In genomic region chr12:53198470-53199110, GRCh38 we compare ENCODE assay signal across 1 cellular context.
TF ChIP-seq lines count a peak whose summit lies in the region.

No MANE protein-coding gene starts in this region.

TF ChIP-seq in K562, 482 proteins besides CTCF, POLR2A, EP300 and RAD21:
- no peak for TF ChIP-seq SRF (CRISPR knock-in tag; IDR thresholded peaks at IDR 0.05)
- no peak for TF ChIP-seq E2F1 (CRISPR knock-in tag; IDR thresholded peaks at IDR 0.05)
- TF ChIP-seq, protein P1, sequence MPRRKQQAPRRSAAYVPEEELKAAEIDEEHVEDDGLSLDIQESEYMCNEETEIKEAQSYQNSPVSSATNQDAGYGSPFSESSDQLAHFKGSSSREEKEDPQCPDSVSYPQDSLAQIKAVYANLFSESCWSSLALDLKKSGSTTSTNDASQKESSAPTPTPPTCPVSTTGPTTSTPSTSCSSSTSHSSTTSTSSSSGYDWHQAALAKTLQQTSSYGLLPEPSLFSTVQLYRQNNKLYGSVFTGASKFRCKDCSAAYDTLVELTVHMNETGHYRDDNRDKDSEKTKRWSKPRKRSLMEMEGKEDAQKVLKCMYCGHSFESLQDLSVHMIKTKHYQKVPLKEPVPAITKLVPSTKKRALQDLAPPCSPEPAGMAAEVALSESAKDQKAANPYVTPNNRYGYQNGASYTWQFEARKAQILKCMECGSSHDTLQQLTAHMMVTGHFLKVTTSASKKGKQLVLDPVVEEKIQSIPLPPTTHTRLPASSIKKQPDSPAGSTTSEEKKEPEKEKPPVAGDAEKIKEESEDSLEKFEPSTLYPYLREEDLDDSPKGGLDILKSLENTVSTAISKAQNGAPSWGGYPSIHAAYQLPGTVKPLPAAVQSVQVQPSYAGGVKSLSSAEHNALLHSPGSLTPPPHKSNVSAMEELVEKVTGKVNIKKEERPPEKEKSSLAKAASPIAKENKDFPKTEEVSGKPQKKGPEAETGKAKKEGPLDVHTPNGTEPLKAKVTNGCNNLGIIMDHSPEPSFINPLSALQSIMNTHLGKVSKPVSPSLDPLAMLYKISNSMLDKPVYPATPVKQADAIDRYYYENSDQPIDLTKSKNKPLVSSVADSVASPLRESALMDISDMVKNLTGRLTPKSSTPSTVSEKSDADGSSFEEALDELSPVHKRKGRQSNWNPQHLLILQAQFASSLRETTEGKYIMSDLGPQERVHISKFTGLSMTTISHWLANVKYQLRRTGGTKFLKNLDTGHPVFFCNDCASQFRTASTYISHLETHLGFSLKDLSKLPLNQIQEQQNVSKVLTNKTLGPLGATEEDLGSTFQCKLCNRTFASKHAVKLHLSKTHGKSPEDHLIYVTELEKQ (CRISPR knock-in tag; IDR thresholded peaks at IDR 0.05): no peak
- TF ChIP-seq BRF2 (IDR thresholded peaks at IDR 0.05; ENCODE audit: borderline replicate concordance, insufficient read depth, insufficient read length): no peak
- no peak for TF ChIP-seq NCOR1 (IDR thresholded peaks at IDR 0.05)
- TF ChIP-seq, protein P2, sequence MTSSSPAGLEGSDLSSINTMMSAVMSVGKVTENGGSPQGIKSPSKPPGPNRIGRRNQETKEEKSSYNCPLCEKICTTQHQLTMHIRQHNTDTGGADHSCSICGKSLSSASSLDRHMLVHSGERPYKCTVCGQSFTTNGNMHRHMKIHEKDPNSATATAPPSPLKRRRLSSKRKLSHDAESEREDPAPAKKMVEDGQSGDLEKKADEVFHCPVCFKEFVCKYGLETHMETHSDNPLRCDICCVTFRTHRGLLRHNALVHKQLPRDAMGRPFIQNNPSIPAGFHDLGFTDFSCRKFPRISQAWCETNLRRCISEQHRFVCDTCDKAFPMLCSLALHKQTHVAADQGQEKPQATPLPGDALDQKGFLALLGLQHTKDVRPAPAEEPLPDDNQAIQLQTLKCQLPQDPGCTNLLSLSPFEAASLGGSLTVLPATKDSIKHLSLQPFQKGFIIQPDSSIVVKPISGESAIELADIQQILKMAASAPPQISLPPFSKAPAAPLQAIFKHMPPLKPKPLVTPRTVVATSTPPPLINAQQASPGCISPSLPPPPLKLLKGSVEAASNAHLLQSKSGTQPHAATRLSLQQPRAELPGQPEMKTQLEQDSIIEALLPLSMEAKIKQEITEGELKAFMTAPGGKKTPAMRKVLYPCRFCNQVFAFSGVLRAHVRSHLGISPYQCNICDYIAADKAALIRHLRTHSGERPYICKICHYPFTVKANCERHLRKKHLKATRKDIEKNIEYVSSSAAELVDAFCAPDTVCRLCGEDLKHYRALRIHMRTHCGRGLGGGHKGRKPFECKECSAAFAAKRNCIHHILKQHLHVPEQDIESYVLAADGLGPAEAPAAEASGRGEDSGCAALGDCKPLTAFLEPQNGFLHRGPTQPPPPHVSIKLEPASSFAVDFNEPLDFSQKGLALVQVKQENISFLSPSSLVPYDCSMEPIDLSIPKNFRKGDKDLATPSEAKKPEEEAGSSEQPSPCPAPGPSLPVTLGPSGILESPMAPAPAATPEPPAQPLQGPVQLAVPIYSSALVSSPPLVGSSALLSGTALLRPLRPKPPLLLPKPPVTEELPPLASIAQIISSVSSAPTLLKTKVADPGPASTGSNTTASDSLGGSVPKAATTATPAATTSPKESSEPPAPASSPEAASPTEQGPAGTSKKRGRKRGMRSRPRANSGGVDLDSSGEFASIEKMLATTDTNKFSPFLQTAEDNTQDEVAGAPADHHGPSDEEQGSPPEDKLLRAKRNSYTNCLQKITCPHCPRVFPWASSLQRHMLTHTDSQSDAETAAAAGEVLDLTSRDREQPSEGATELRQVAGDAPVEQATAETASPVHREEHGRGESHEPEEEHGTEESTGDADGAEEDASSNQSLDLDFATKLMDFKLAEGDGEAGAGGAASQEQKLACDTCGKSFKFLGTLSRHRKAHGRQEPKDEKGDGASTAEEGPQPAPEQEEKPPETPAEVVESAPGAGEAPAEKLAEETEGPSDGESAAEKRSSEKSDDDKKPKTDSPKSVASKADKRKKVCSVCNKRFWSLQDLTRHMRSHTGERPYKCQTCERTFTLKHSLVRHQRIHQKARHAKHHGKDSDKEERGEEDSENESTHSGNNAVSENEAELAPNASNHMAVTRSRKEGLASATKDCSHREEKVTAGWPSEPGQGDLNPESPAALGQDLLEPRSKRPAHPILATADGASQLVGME (CRISPR knock-in tag; IDR thresholded peaks at IDR 0.05): no peak
- no peak for TF ChIP-seq HOMEZ (CRISPR knock-in tag; IDR thresholded peaks at IDR 0.05)
- no peak for TF ChIP-seq ZNF263 (CRISPR knock-in tag; IDR thresholded peaks at IDR 0.05; ENCODE audit: borderline replicate concordance)
- TF ChIP-seq RBM15 (IDR thresholded peaks at IDR 0.05; ENCODE audit: insufficient read depth, low read length): no peak
